In the genomic region with DNA sequence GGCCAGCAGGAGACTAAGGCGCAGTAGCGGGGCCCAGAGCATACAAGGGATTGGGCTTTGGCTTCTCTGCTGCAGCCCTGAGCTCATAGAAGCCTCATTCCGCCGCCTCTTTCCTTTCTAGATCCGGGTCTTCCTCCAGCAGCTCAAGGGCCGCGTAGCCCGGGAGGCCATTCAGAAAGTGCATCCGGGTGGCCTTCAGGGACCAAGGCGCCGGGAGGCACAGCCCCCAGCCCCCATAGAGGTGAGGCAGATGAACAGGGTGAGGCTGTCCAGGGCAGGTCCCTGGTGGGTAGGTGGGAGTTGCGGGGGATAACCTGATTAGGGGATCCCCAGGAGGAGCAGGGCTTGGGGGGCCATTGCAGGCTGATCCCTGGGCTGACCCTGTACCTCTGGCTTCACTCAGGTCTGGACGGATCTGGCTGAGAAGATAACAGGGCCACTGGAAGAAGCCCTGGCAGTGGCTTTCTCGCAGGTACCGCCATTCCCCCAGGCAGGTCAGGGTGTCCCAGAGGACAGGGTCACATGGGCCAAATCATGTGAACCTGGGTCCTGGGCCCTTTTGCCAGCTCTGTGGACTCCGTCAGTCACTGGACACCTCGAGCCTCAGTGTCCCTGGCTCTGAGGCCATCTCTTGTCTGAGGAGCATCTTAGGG, we compare ENCODE assay signal across 9 cellular contexts. TPM values are rescaled to one million over a fixed set of nuclear protein-coding genes. Genes with fewer than 3 reads are reported as not detected.
A peak's percentile ranks its signal among the peaks of the same experiment; 100 is the strongest.
DNase-seq lines count a peak whose midpoint lies in the region; ATAC-seq lines count a peak whose summit lies in the region.
"Had no signal": no experiment of that assay in that cellular context is flagged by ENCODE, and none has a peak within 500 bp of the region (broad histone marks: within the 10 kb centered on the region; RNA-seq: fewer than 3 reads in every experiment).

No MANE protein-coding gene starts in this region.

- peaks cover 20% of the 10 kb centered on the region for H3K27me3 Mint-ChIP-seq in T-helper 2 cell treated with Interferon-gamma antibody and Interleukin-4, amounts not matched to agents 5 μg/mL and 100 μg/mL, for 36 hours (ENCODE audit: low read depth)
- H3K27me3 Mint-ChIP-seq in activated T-helper 1 cell treated with anti-CD3 and anti-CD28 coated beads, Interleukin-12 subunit alpha, Interleukin-12 subunit beta, Interleukin-2, Interleukin-4 antibody, amounts not matched to agents 30 ng/mL and 10 ng/mL and 1 ng/mL, durations not matched to agents 14 hours and 24 hours and 36 hours (ENCODE audit: insufficient read depth): peaks cover 12% of the 10 kb centered on the region

- H3K4me1 Mint-ChIP-seq in T-helper 2 cell treated with Interferon-gamma antibody and Interleukin-4, amounts not matched to agents 5 μg/mL and 100 μg/mL, for 36 hours (ENCODE audit: low read depth): peaks cover 23% of the 10 kb centered on the region
- peaks cover 24% of the 10 kb centered on the region for H3K4me1 Mint-ChIP-seq in activated T-helper 1 cell treated with anti-CD3 and anti-CD28 coated beads, Interleukin-12 subunit alpha, Interleukin-12 subunit beta, Interleukin-2, Interleukin-4 antibody, amounts not matched to agents 30 ng/mL and 10 ng/mL and 1 ng/mL, durations not matched to agents 14 hours and 24 hours and 36 hours (ENCODE audit: low read depth)

- H3K27ac ChIP-seq in temporal lobe (ENCODE audit: low read depth, low read length): peak overlapping the region; percentile 53

- no peaks in the 10 kb centered on the region for H3K9me3 Mint-ChIP-seq in T-helper 2 cell treated with Interferon-gamma antibody and Interleukin-4, amounts not matched to agents 5 μg/mL and 100 μg/mL, for 36 hours
- no peaks in the 10 kb centered on the region for H3K9me3 Mint-ChIP-seq in activated T-helper 1 cell treated with anti-CD3 and anti-CD28 coated beads, Interleukin-12 subunit alpha, Interleukin-12 subunit beta, Interleukin-2, Interleukin-4 antibody, amounts not matched to agents 30 ng/mL and 10 ng/mL and 1 ng/mL, durations not matched to agents 14 hours and 24 hours and 36 hours

- no peak for ATAC-seq in GM21737 (IDR thresholded peaks at IDR 0.05; ENCODE audit: unreplicated experiment)

- H3K4me3 Mint-ChIP-seq in T-helper 2 cell treated with Interferon-gamma antibody and Interleukin-4, amounts not matched to agents 5 μg/mL and 100 μg/mL, for 36 hours: peak overlapping the region; percentile 97
- peak overlapping the region; percentile 86 for H3K4me3 Mint-ChIP-seq in activated T-helper 1 cell treated with anti-CD3 and anti-CD28 coated beads, Interleukin-12 subunit alpha, Interleukin-12 subunit beta, Interleukin-2, Interleukin-4 antibody, amounts not matched to agents 30 ng/mL and 10 ng/mL and 1 ng/mL, durations not matched to agents 14 hours and 24 hours and 36 hours

- no peak for DNase-seq in T-helper 2 cell treated with Interferon-gamma antibody and Interleukin-4, amounts not matched to agents 5 μg/mL and 100 μg/mL, for 36 hours (ENCODE audit: low spot score)
- DNase-seq in T-helper 2 cell (no peak), inferior parietal cortex (ENCODE audit: extremely low spot score) (peak; percentile 24), NOMO-1 treated with DMSO at 0.1 percent for 48 hours (lab: John Stamatoyannopoulos, UW; ENCODE audit: unreplicated experiment) (no peak), NCI-H146 (lab: John Stamatoyannopoulos, UW) (no peak)
- DNase-seq in activated T-helper 1 cell treated with anti-CD3 and anti-CD28 coated beads, Interleukin-12 subunit alpha, Interleukin-12 subunit beta, Interleukin-2, Interleukin-4 antibody, amounts not matched to agents 30 ng/mL and 10 ng/mL and 1 ng/mL, durations not matched to agents 14 hours and 24 hours and 36 hours (ENCODE audit: low spot score): no peak

- intact Hi-C loops in activated T-helper 1 cell treated with anti-CD3 and anti-CD28 coated beads, Interleukin-12 subunit alpha, Interleukin-12 subunit beta, Interleukin-2, Interleukin-4 antibody, amounts not matched to agents 30 ng/mL and 10 ng/mL and 1 ng/mL, durations not matched to agents 14 hours and 24 hours and 36 hours (cut with micrococcal nuclease): loop anchor here (2.0 kb wide), 1 partner anchor 725 kb away; no protein-coding TSS in a partner anchor

- H3K36me3 Mint-ChIP-seq in T-helper 2 cell treated with Interferon-gamma antibody and Interleukin-4, amounts not matched to agents 5 μg/mL and 100 μg/mL, for 36 hours (ENCODE audit: low read depth): peaks cover 9% of the 10 kb centered on the region
- peaks cover 2% of the 10 kb centered on the region for H3K36me3 Mint-ChIP-seq in activated T-helper 1 cell treated with anti-CD3 and anti-CD28 coated beads, Interleukin-12 subunit alpha, Interleukin-12 subunit beta, Interleukin-2, Interleukin-4 antibody, amounts not matched to agents 30 ng/mL and 10 ng/mL and 1 ng/mL, durations not matched to agents 14 hours and 24 hours and 36 hours (ENCODE audit: low read depth)

- peak overlapping the region; percentile 98 for H3K27ac Mint-ChIP-seq in T-helper 2 cell treated with Interferon-gamma antibody and Interleukin-4, amounts not matched to agents 5 μg/mL and 100 μg/mL, for 36 hours
- H3K27ac Mint-ChIP-seq in activated T-helper 1 cell treated with anti-CD3 and anti-CD28 coated beads, Interleukin-12 subunit alpha, Interleukin-12 subunit beta, Interleukin-2, Interleukin-4 antibody, amounts not matched to agents 30 ng/mL and 10 ng/mL and 1 ng/mL, durations not matched to agents 14 hours and 24 hours and 36 hours: peak overlapping the region; percentile 93

RNA-seq across cellular contexts. Expression of gene SNAPC2, which starts 1.3 kb away (rescaled TPM):
- total RNA-seq in activated T-helper 1 cell treated with anti-CD3 and anti-CD28 coated beads, Interleukin-12 subunit alpha, Interleukin-12 subunit beta, Interleukin-2, Interleukin-4 antibody, amounts not matched to agents 30 ng/mL and 10 ng/mL and 1 ng/mL, durations not matched to agents 14 hours and 24 hours and 36 hours: 21.3 and 22.4 TPM in 2 replicates
- 5.9 TPM for total RNA-seq in temporal lobe

RNA-seq across cellular contexts. Expression of gene CTXN1, which starts 4.5 kb away (rescaled TPM):
- 1.9 and 2.6 TPM in 2 replicates for total RNA-seq in activated T-helper 1 cell treated with anti-CD3 and anti-CD28 coated beads, Interleukin-12 subunit alpha, Interleukin-12 subunit beta, Interleukin-2, Interleukin-4 antibody, amounts not matched to agents 30 ng/mL and 10 ng/mL and 1 ng/mL, durations not matched to agents 14 hours and 24 hours and 36 hours
- 36.6 TPM for total RNA-seq in temporal lobe

RNA-seq across cellular contexts. Expression of gene TGFBR3L, which starts 6.8 kb away (rescaled TPM):
- total RNA-seq in activated T-helper 1 cell treated with anti-CD3 and anti-CD28 coated beads, Interleukin-12 subunit alpha, Interleukin-12 subunit beta, Interleukin-2, Interleukin-4 antibody, amounts not matched to agents 30 ng/mL and 10 ng/mL and 1 ng/mL, durations not matched to agents 14 hours and 24 hours and 36 hours: 6.9 and 7.5 TPM in 2 replicates
- 0.74 TPM for total RNA-seq in temporal lobe
- total RNA-seq: SK-MEL-5 had no signal

RNA-seq across cellular contexts. Expression of gene MAP2K7, which starts 17.8 kb away (rescaled TPM):
- total RNA-seq in activated T-helper 1 cell treated with anti-CD3 and anti-CD28 coated beads, Interleukin-12 subunit alpha, Interleukin-12 subunit beta, Interleukin-2, Interleukin-4 antibody, amounts not matched to agents 30 ng/mL and 10 ng/mL and 1 ng/mL, durations not matched to agents 14 hours and 24 hours and 36 hours: 47.6 and 51.9 TPM in 2 replicates
- 7.1 TPM for total RNA-seq in temporal lobe

RNA-seq across cellular contexts. Expression of gene TIMM44, which starts 22.0 kb away (rescaled TPM):
- 114 and 120 TPM in 2 replicates for total RNA-seq in activated T-helper 1 cell treated with anti-CD3 and anti-CD28 coated beads, Interleukin-12 subunit alpha, Interleukin-12 subunit beta, Interleukin-2, Interleukin-4 antibody, amounts not matched to agents 30 ng/mL and 10 ng/mL and 1 ng/mL, durations not matched to agents 14 hours and 24 hours and 36 hours
- 27.0 TPM for total RNA-seq in temporal lobe

Comparison
In these comparisons a context has a peak if more than half of its experiments do, and no peak if none do; other contexts are left out.
1. RNA of gene CTXN1, which starts 4.5 kb away (total RNA-seq): 36.6 TPM in temporal lobe (single experiment); 1.9 to 2.6 TPM in activated T-helper 1 cell treated with anti-CD3 and anti-CD28 coated beads, Interleukin-12 subunit alpha, Interleukin-12 subunit beta, Interleukin-2, Interleukin-4 antibody, amounts not matched to agents 30 ng/mL and 10 ng/mL and 1 ng/mL, durations not matched to agents 14 hours and 24 hours and 36 hours; every median in the first group is over 10 times any median in the second.